1 cellular context compared by ENCODE assay signal in the genomic region with DNA sequence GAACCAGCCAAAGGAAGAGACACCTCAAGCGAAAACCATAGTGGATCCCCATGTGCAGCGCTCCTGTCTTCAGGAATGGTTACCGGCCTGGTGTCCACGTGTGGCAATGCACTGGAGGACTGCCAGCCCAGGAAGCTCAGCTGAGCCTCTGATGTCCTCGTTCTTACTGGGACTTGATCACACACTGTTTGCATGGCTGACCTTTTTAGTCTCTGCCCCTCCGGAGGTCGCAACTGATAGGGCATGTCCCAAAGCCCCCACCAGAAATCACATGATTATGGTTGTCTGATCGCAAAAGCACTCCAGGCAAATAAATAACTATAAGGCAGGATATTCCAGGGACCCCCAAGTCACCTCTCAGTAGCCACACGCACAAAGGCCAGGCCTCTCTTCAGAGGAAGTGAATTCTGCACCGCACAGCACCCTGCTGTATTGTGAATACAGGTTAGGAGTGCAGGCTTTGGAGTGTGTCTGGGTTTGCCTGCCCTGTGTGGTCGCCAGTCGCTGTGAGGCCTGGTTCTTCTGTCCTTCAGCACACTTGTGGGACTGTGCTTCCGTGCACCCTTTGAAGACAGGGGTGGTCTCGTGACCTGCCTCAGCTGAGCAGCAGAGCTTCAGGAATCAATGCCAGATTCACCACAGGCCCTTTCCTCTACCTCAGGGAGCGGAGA.
TF ChIP-seq lines count a peak whose summit lies in the region.

No MANE protein-coding gene starts in this region.

TF ChIP-seq in IMR-90, 13 proteins besides CTCF, POLR2A, EP300 and RAD21:
- TF ChIP-seq RCOR1 (IDR thresholded peaks at IDR 0.05; ENCODE audit: insufficient replicate concordance, low read length) (no peak), MAZ (IDR thresholded peaks at IDR 0.05; ENCODE audit: borderline replicate concordance, low read depth, low read length) (no peak)
